In genomic region chr3:20808864-20809263, GRCh38 we compare ENCODE assay signal across 11 cellular contexts.
"Had no signal": no experiment of that assay in that cellular context is flagged by ENCODE, and none has a peak within 500 bp of the region (broad histone marks: within the 10 kb centered on the region; RNA-seq: fewer than 3 reads in every experiment).

No MANE protein-coding gene starts in this region.

- H3K4me2 ChIP-seq: GM23338 had no signal

- H3K27ac ChIP-seq: GM23248 had no signal

- H3K36me3 ChIP-seq: HAP-1 had no signal

- H3K9me3 ChIP-seq: HAP-1 had no signal

- FAIRE-seq: H1, H54 had no signal

- DNase-seq: GM23248, GOT3, H7, H9, HCEC 1CT, HFFc6 had no signal

- ATAC-seq: GM23338, HCT116 had no signal

- H3K4me1 ChIP-seq: HAP-1 had no signal

- H3K4me3 ChIP-seq: GM23248, GM23338, HAP-1 had no signal

- H2AFZ ChIP-seq: GM23248, GM23338 had no signal

- H3K9ac ChIP-seq: GM23248 had no signal
